ENCODE assay signal across 9 cellular contexts in the genomic region with DNA sequence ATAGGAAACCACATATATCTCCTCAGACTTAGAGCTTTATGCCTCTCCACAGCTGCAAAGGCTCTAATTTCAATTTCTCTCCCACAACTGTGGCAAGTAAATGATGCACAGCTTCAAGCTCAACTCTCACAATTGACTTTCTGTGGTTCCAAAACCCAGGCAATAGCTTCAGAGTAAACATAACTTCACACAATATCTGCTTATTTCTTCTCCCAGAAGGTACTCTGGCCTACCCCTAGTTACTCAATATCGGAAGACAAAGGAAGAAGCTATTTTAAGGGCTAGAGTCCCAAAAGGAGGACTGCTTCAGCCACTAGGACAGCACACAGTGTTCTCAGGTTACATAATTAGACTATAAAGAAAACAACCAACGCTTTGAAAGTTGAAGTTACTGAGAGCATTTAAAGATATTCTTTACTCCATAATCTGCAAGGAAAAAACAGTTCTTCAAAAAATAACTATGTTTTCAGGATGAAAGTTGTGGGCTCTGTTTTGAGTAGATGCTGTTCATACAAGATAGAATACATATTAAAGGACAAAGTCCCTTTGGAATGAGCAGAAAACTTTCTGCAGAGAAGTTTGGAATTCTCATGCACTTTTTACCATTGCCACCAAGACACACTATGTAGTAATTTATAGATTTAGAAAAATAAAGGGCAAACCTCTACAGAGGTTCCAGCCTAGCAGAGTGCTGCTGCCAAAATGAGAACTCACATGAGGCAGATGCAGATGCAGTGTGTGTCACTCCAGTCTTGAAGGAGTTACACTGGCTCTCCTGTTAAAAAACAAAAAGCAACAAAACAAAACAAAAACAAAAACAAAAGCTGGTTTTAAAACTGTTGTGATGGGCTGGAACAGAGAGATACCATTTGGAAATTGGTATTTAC.
DNase-seq lines count a peak whose midpoint lies in the region; ATAC-seq and TF ChIP-seq lines count a peak whose summit lies in the region.
"Had no signal": no experiment of that assay in that cellular context is flagged by ENCODE, and none has a peak within 500 bp of the region (broad histone marks: within the 10 kb centered on the region; RNA-seq: fewer than 3 reads in every experiment).

No MANE protein-coding gene starts in this region.

- peak overlapping the region in 3 of 11 experiments; percentile 0 to 19 (median 10); a peak in 3 of 22 replicates for H3K9ac ChIP-seq in BLaER1 treated with 17β-estradiol and CSF1 and Interleukin-3, amounts not matched to agents 10 nM and 100 nM
- H3K9ac ChIP-seq in endodermal cell (ENCODE audit: extremely low read depth, low read length, poor library complexity, severe bottlenecking), result no peak overlapping the region

- no TSS peak for BruUV-seq in Caco-2 (replicated peaks; lab: Mats Ljungman, UMichigan)

- H3K4me2 ChIP-seq in BLaER1 treated with 17β-estradiol and CSF1 and Interleukin-3, amounts not matched to agents 10 nM and 100 nM, result peak overlapping the region in 8 of 11 experiments; percentile 7 to 44 (median 32); a peak in 14 of 22 replicates

- H3K4me1 ChIP-seq in BLaER1 treated with 17β-estradiol and CSF1 and Interleukin-3, amounts not matched to agents 10 nM and 100 nM, result peaks cover 14 to 34% (median 21%) of the 10 kb centered on the region in 10 experiments; a peak in 18 of 20 replicates
- H3K4me1 ChIP-seq in endodermal cell (ENCODE audit: control insufficient read depth, insufficient read depth, low read length) (peaks cover 10% of the 10 kb centered on the region), Caco-2 (peaks cover 31% of the 10 kb centered on the region)

- CTCF ChIA-PET in Caco-2 (lab: Charles Lee), result interaction anchor here (1.2 kb wide), 1 partner anchor 133 kb away, joined by 5 read pairs; no protein-coding TSS in a partner anchor

- intact Hi-C loops in Caco-2 (cut with micrococcal nuclease; ENCODE audit: unreplicated experiment), result loop anchor here (5.0 kb wide), 1 partner anchor 131 kb away; no protein-coding TSS in a partner anchor

- peaks cover 51 to 89% (median 72%) of the 10 kb centered on the region in 11 experiments for H3K36me3 ChIP-seq in BLaER1 treated with 17β-estradiol and CSF1 and Interleukin-3, amounts not matched to agents 10 nM and 100 nM
- H3K36me3 ChIP-seq in endodermal cell (ENCODE audit: control insufficient read depth, insufficient read depth, low read length) (peaks cover 29% of the 10 kb centered on the region), Caco-2 (ENCODE audit: control insufficient read depth, insufficient read depth, low read length) (no peaks in the 10 kb centered on the region)

- H3K4me1 Mint-ChIP-seq in endodermal cell, result peaks cover 25% of the 10 kb centered on the region
- H3K4me1 Mint-ChIP-seq in Caco-2 (ENCODE audit: low read depth, unreplicated experiment), result peaks cover 15% of the 10 kb centered on the region

- peak overlapping the region; percentile 46 for H3K27ac Mint-ChIP-seq in endodermal cell
- H3K27ac Mint-ChIP-seq in Caco-2 (ENCODE audit: unreplicated experiment), result no peak overlapping the region
- H3K27ac Mint-ChIP-seq: activated naive CD8-positive, alpha-beta T cell had no signal

- peak; percentile 49 for DNase-seq in GM20000 (ENCODE audit: low spot score)
- DNase-seq in endodermal cell, result no peak
- peak; percentile 26 for DNase-seq in putamen (ENCODE audit: low spot score)
- no peak for DNase-seq in NCI-H345 (lab: John Stamatoyannopoulos, UW)
- no peak for DNase-seq in HUDEP-2 (lab: John Stamatoyannopoulos, UW; ENCODE audit: unreplicated experiment in 76 of 76)
- no peak for DNase-seq in Caco-2

- 73 to 84% methylated on average over 2 of the region's 2 CpGs for WGBS in endodermal cell (ENCODE audit: insufficient coverage in 1 of 2, insufficient read length in 1 of 2), 2 experiments

- H3K9me3 Mint-ChIP-seq in endodermal cell (no peaks in the 10 kb centered on the region), Caco-2 (ENCODE audit: unreplicated experiment) (no peaks in the 10 kb centered on the region)

- H4K20me1 ChIP-seq in BLaER1 treated with 17β-estradiol and CSF1 and Interleukin-3, amounts not matched to agents 10 nM and 100 nM, result peaks cover 11 to 100% (median 57%) of the 10 kb centered on the region in 11 experiments; a peak in 20 of 22 replicates

- peaks cover 28% of the 10 kb centered on the region for H3K36me3 Mint-ChIP-seq in endodermal cell (ENCODE audit: low read depth)
- H3K36me3 Mint-ChIP-seq in Caco-2 (ENCODE audit: insufficient read depth, unreplicated experiment), result peaks cover 22% of the 10 kb centered on the region

- no peaks in the 10 kb centered on the region for H3K27me3 ChIP-seq in BLaER1 treated with 17β-estradiol and CSF1 and Interleukin-3, amounts not matched to agents 10 nM and 100 nM
- H3K27me3 ChIP-seq in endodermal cell (ENCODE audit: control insufficient read depth, insufficient read depth, low read length, poor library complexity, severe bottlenecking), result no peaks in the 10 kb centered on the region
- no peaks in the 10 kb centered on the region for H3K27me3 ChIP-seq in Caco-2 (replicated peaks; ENCODE audit: control insufficient read depth, insufficient read depth, low read length)

- H3K4me3 ChIP-seq in BLaER1 treated with 17β-estradiol and CSF1 and Interleukin-3, amounts not matched to agents 10 nM and 100 nM, result no peak overlapping the region
- H3K4me3 ChIP-seq in endodermal cell (ENCODE audit: low read length), result no peak overlapping the region
- H3K4me3 ChIP-seq in Caco-2 (ENCODE audit: low read depth, low read length), result no peak overlapping the region

- TF ChIP-seq CTCF in GM20000 (IDR thresholded peaks at IDR 0.05; ENCODE audit: extremely low read depth, missing control alignments), result no peak
- no peak for TF ChIP-seq CTCF in endodermal cell (conservative IDR thresholded peaks at IDR 0.05)
- no peak for TF ChIP-seq CTCF in Caco-2 (IDR thresholded peaks at IDR 0.05; ENCODE audit: insufficient read depth in 1 of 2, low read depth in 1 of 2, low read length in 1 of 2, severe bottlenecking in 1 of 2, unreplicated experiment in 1 of 2)

- peak; percentile 62 for ATAC-seq in HG03520 (IDR thresholded peaks at IDR 0.05; ENCODE audit: unreplicated experiment)

- no peaks in the 10 kb centered on the region for H3K9me3 ChIP-seq in BLaER1 treated with 17β-estradiol and CSF1 and Interleukin-3, amounts not matched to agents 10 nM and 100 nM (replicated peaks in 1 of 11)
- H3K9me3 ChIP-seq in endodermal cell (ENCODE audit: control insufficient read depth, low read length) (no peaks in the 10 kb centered on the region), Caco-2 (no peaks in the 10 kb centered on the region)

- H3K27ac ChIP-seq in BLaER1 treated with 17β-estradiol and CSF1 and Interleukin-3, amounts not matched to agents 10 nM and 100 nM, result peak overlapping the region in 3 of 11 experiments; percentile 0 to 16 (median 15); a peak in 4 of 22 replicates
- no peak overlapping the region for H3K27ac ChIP-seq in endodermal cell (ENCODE audit: low read depth, low read length)

- H3K4me3 Mint-ChIP-seq in endodermal cell, result no peak overlapping the region
- H3K4me3 Mint-ChIP-seq in Caco-2 (ENCODE audit: unreplicated experiment), result no peak overlapping the region
- H3K4me3 Mint-ChIP-seq: activated naive CD8-positive, alpha-beta T cell had no signal

- H3K27me3 Mint-ChIP-seq in endodermal cell (ENCODE audit: insufficient read depth), result no peaks in the 10 kb centered on the region
- H3K27me3 Mint-ChIP-seq in Caco-2 (ENCODE audit: insufficient read depth, unreplicated experiment), result no peaks in the 10 kb centered on the region
- H3K27me3 Mint-ChIP-seq: activated naive CD8-positive, alpha-beta T cell had no signal

- POLR2A ChIA-PET in Caco-2 (lab: Charles Lee), result interaction anchor here (0.6 kb wide), 1 partner anchor 246 kb away, joined by 10 read pairs; no protein-coding TSS in a partner anchor

Comparison
In these comparisons a context has a peak if more than half of its experiments do, and no peak if none do; other contexts are left out.
1. DNase-seq: peak in GM20000 (single experiment) and putamen (single experiment); none in endodermal cell (single experiment), NCI-H345 (single experiment), HUDEP-2 (0 of 76) and Caco-2 (0 of 2).